ENCODE assay signal across 11 cellular contexts in the genomic region with DNA sequence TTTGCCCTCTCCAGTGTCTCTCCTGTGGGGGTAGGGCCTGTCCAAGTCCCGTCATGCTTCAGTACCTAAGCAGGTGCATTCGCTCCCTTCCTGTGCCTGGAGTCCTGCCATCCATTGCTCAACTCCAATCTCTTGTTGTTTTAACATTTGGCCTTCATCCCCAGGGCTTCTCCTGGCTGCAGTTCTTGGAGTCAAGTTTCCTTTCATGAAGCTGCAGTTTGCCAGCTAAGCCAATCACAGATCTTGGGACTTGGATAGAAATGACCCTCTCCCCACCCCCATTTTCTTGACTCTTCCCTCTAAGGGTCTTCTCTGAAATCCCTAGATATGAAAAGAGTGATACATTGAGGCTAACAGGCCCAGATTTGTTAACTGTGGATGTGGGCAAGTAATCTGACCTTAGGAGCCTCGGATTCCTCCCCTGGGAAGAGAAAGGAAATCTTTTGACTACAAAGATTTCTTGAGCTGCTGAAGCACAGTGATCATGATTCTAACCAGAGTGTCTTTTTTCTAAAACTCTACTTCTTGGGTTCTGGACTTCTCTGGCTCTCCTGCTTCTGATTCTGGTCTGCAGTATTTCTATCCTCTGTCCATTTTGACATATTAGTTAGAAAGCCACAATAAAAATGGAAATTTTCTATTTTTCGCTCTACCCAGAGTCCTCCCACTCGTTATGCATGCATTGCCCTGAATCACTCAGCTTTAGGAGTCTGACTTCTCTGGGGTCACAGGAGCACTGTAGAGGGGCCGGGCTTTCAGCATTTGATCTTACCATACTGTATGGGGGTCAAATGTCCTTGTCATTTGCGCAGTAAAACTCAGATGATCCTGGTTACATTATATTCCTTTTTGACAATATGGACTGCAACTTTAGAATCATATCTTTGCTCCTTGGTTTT.
DNase-seq lines count a peak whose midpoint lies in the region; ATAC-seq and TF ChIP-seq lines count a peak whose summit lies in the region.
"Had no signal": no experiment of that assay in that cellular context is flagged by ENCODE, and none has a peak within 500 bp of the region (broad histone marks: within the 10 kb centered on the region; RNA-seq: fewer than 3 reads in every experiment).

No MANE protein-coding gene starts in this region.

- no peak for ATAC-seq in HG03135 (IDR thresholded peaks at IDR 0.05; ENCODE audit: unreplicated experiment)
- ATAC-seq: stimulated activated naive CD8-positive, alpha-beta T cell treated with anti-CD3 and anti-CD28 coated beads, Interleukin-15, Interleukin-2, amounts not matched to agents 100 U/mL and 50 U/mL, for 24 hours had no signal

- H3K4me3 ChIP-seq in Karpas-422 (ENCODE audit: low read length): no peak overlapping the region

- H3K9me3 ChIP-seq in Karpas-422 (ENCODE audit: low read length): no peaks in the 10 kb centered on the region

- H4K20me1 ChIP-seq in Karpas-422 (ENCODE audit: insufficient read depth, low read depth, low read length): no peaks in the 10 kb centered on the region

- no peak for TF ChIP-seq CTCF in RWPE1 (conservative IDR thresholded peaks at IDR 0.05; ENCODE audit: low read depth)

- no peaks in the 10 kb centered on the region for H3K36me3 ChIP-seq in Karpas-422 (ENCODE audit: insufficient read depth, low read length)

- no peak for DNase-seq in Karpas-422
- DNase-seq in RWPE1 (ENCODE audit: low spot score): peak; percentile 48
- peak; percentile 47 for DNase-seq in iPS-NIHi7 (ENCODE audit: extremely low spot score)
- peak; percentile 33 for DNase-seq in stromal cell of bone marrow (ENCODE audit: low read depth)
- DNase-seq in AG08396 (ENCODE audit: low spot score): no peak
- DNase-seq in OCI-M1 (lab: John Stamatoyannopoulos, UW): no peak
- DNase-seq in caudate nucleus (lab: John Stamatoyannopoulos, UW): no peak
- DNase-seq: naive B cell; stimulated activated naive CD8-positive, alpha-beta T cell treated with anti-CD3 and anti-CD28 coated beads, Interleukin-15, Interleukin-2, amounts not matched to agents 100 U/mL and 50 U/mL, for 24 hours; SW 1271 had no signal

- no peak overlapping the region for H3K9ac ChIP-seq in Karpas-422 (ENCODE audit: low read length)

- peaks cover 11% of the 10 kb centered on the region for H3K4me1 ChIP-seq in Karpas-422 (ENCODE audit: low read length)

- no peaks in the 10 kb centered on the region for H3K9me2 ChIP-seq in Karpas-422 (replicated peaks; ENCODE audit: insufficient read depth, low read length)

- CTCF ChIA-PET in RWPE1 (lab: Yijun Ruan, JAX): interaction anchor here (0.6 kb wide), 1 partner anchor 1316 kb away, joined by 4 read pairs; no protein-coding TSS in a partner anchor

- no peak overlapping the region for H3K27ac ChIP-seq in Karpas-422 (ENCODE audit: low read length)
- H3K27ac ChIP-seq in RWPE1: no peak overlapping the region
- H3K27ac ChIP-seq in caudate nucleus (ENCODE audit: low read depth, low read length): no peak overlapping the region

- no peaks in the 10 kb centered on the region for H3K27me3 ChIP-seq in Karpas-422 (ENCODE audit: low read length)

- H3K4me2 ChIP-seq in Karpas-422 (ENCODE audit: low read depth, low read length, poor library complexity, severe bottlenecking): peak overlapping the region; percentile 51

- H3K79me2 ChIP-seq in Karpas-422 (ENCODE audit: low read length): no peaks in the 10 kb centered on the region

- POLR2A ChIA-PET in RWPE1 (lab: Yijun Ruan, JAX; ENCODE audit: low non-redundant PET): no interaction called here

- H2AFZ ChIP-seq in Karpas-422 (ENCODE audit: low read length): no peak overlapping the region

Comparison
In these comparisons a context has a peak if more than half of its experiments do, and no peak if none do; other contexts are left out.
1. DNase-seq: peak in RWPE1 (single experiment), iPS-NIHi7 (single experiment) and stromal cell of bone marrow (single experiment); none in Karpas-422 (single experiment), AG08396 (single experiment), OCI-M1 (single experiment) and caudate nucleus (0 of 61).